ENCODE assay signal across 12 cellular contexts in genomic region chr3:186220886-186221285, GRCh38.
DNase-seq lines count a peak whose midpoint lies in the region; ATAC-seq and TF ChIP-seq lines count a peak whose summit lies in the region.
"Had no signal": no experiment of that assay in that cellular context is flagged by ENCODE, and none has a peak within 500 bp of the region (broad histone marks: within the 10 kb centered on the region; RNA-seq: fewer than 3 reads in every experiment).

No MANE protein-coding gene starts in this region.

- TF ChIP-seq POLR2A in gastrocnemius medialis (IDR thresholded peaks at IDR 0.05) = peak; percentile 59 to 74

- ATAC-seq in gastrocnemius medialis (peak; percentile 73 to 78), HG02885 (IDR thresholded peaks at IDR 0.05; ENCODE audit: poor library complexity, unreplicated experiment) (no peak)
- ATAC-seq: mucosa of descending colon had no signal

- TF ChIP-seq CTCF in OCI-LY3 (IDR thresholded peaks at IDR 0.05; ENCODE audit: low read depth, low read length) (peak; percentile 14; the same call in 1 of the 2 replicates), gastrocnemius medialis (IDR thresholded peaks at IDR 0.05 in 4 of 5, conservative IDR thresholded peaks at IDR 0.05 in 1 of 5) (peak in 4 of 5 experiments; percentile 18 to 51 (median 32))

- no peaks in the 10 kb centered on the region for H4K20me1 ChIP-seq in OCI-LY3 (ENCODE audit: insufficient read depth, low read length)

- no peak overlapping the region for H3K4me2 ChIP-seq in OCI-LY3 (ENCODE audit: low read length)

- H3K4me3 ChIP-seq in OCI-LY3 (ENCODE audit: low read length) (no peak overlapping the region), gastrocnemius medialis (no peak overlapping the region)
- H3K4me3 ChIP-seq: mucosa of descending colon had no signal

- no peaks in the 10 kb centered on the region for H3K36me3 ChIP-seq in OCI-LY3 (replicated peaks; ENCODE audit: low read depth, low read length)
- no peaks in the 10 kb centered on the region for H3K36me3 ChIP-seq in gastrocnemius medialis

- no peak overlapping the region for H2AFZ ChIP-seq in OCI-LY3 (ENCODE audit: low read depth, low read length)

- H3K27ac ChIP-seq in OCI-LY3 (ENCODE audit: low read length) (no peak overlapping the region), gastrocnemius medialis (peak overlapping the region; percentile 85 to 95 (median 92))

- H3K27me3 ChIP-seq in OCI-LY3 (ENCODE audit: low read depth, low read length) = peaks cover 41% of the 10 kb centered on the region
- no peaks in the 10 kb centered on the region for H3K27me3 ChIP-seq in gastrocnemius medialis

- DNase-seq in cerebellum (ENCODE audit: low spot score) (peak; percentile 46), hypothalamus (lab: John Stamatoyannopoulos, UW) (peak in 47 of 51 donors; percentile 8 to 83 (median 47)), gastrocnemius medialis (peak; percentile 78 to 90), NCI-H2171 (lab: John Stamatoyannopoulos, UW) (no peak)
- no peak for DNase-seq in activated CD4-positive, alpha-beta T cell treated with anti-CD3 and anti-CD28 coated beads, Interleukin-2, amount 50 U/mL, for 1 hour
- no peak for DNase-seq in activated effector memory CD4-positive, alpha-beta T cell treated with Interleukin-2 at 50 U/mL for 16 hours
- DNase-seq: activated CD4-positive, alpha-beta T cell treated with anti-CD3 and anti-CD28 coated beads, Interleukin-2, amount 50 U/mL, for 4 hours; mucosa of descending colon; NCI-H2081; stimulated activated naive CD4-positive, alpha-beta T cell treated with Interleukin-2 at 50 U/mL for 16 hours had no signal

- no peaks in the 10 kb centered on the region for H3K9me3 ChIP-seq in OCI-LY3 (ENCODE audit: insufficient read depth, low read length)
- H3K9me3 ChIP-seq in gastrocnemius medialis = no peaks in the 10 kb centered on the region
- H3K9me3 ChIP-seq: mucosa of descending colon had no signal

- no peaks in the 10 kb centered on the region for H3K79me2 ChIP-seq in OCI-LY3 (ENCODE audit: low read length)

- no peak overlapping the region for H3K9ac ChIP-seq in OCI-LY3 (ENCODE audit: low read length)

- H3K4me1 ChIP-seq in OCI-LY3 (ENCODE audit: low read length) = peaks cover 44% of the 10 kb centered on the region
- H3K4me1 ChIP-seq in gastrocnemius medialis = peaks cover 40 to 65% of the 10 kb centered on the region in 2 donors

- in situ Hi-C loops in gastrocnemius medialis (cut with MboI; ENCODE audit: low sequenced_read_pairs in 4 of 4) = loop anchor here in 1 of 4 donors (10.0 kb wide), 1 partner anchor 116 kb away; the partner anchor contains the start of gene ETV5

- intact Hi-C loops in gastrocnemius medialis (cut with DNase I; ENCODE audit: low total_unique reads) = loop anchor here (1.0 to 2.0 kb wide), 3 partner anchors 21 to 200 kb away; partner anchors contain the start of gene ETV5

Comparison
In these comparisons a context has a peak if more than half of its experiments do, and no peak if none do; other contexts are left out.
1. DNase-seq: peak in cerebellum (single experiment), hypothalamus (47 of 51) and gastrocnemius medialis (2 of 2); none in NCI-H2171 (single experiment), activated CD4-positive, alpha-beta T cell treated with anti-CD3 and anti-CD28 coated beads, Interleukin-2, amount 50 U/mL, for 1 hour (single experiment) and activated effector memory CD4-positive, alpha-beta T cell treated with Interleukin-2 at 50 U/mL for 16 hours (single experiment).